ENCODE assay signal across 8 cellular contexts in genomic region chr15:92820233-92821021, GRCh38.
A peak's percentile ranks its signal among the peaks of the same experiment; 100 is the strongest.
DNase-seq lines count a peak whose midpoint lies in the region; ATAC-seq and TF ChIP-seq lines count a peak whose summit lies in the region.

No MANE protein-coding gene starts in this region.

- POLR2A ChIA-PET in BJ (lab: Charles Lee) = interaction anchor here (0.6 to 1.2 kb wide), 2 partner anchors 12 to 49 kb away, joined by 4 to 7 read pairs; no protein-coding TSS in a partner anchor
- POLR2A ChIA-PET in activated CD4-positive, alpha-beta T cell treated with anti-CD3 and anti-CD28 coated beads for 36 hours (lab: Charles Lee) = interaction anchor here (0.6 to 3.6 kb wide), 10 partner anchors 11 to 91 kb away, joined by 3 to 31 read pairs (median 6); partner anchors contain the start of gene CHD2

- H3K36me3 Mint-ChIP-seq in activated CD4-positive, alpha-beta T cell treated with anti-CD3 and anti-CD28 coated beads for 36 hours (ENCODE audit: low read depth) = no peaks in the 10 kb centered on the region

- H3K4me1 Mint-ChIP-seq in activated CD4-positive, alpha-beta T cell treated with anti-CD3 and anti-CD28 coated beads for 36 hours = peaks cover 64% of the 10 kb centered on the region

- H3K27me3 Mint-ChIP-seq in activated CD4-positive, alpha-beta T cell treated with anti-CD3 and anti-CD28 coated beads for 36 hours = no peaks in the 10 kb centered on the region

- DNase-seq in BJ (ENCODE audit: low read depth) (peak; percentile 67), GM19240 (ENCODE audit: insufficient read length, low spot score) (peak; percentile 83), NCI-H510A (lab: John Stamatoyannopoulos, UW) (peak; percentile 89), choroid plexus epithelial cell (ENCODE audit: low read depth) (peak; percentile 94), left colon (peak; percentile 92)
- peak; percentile 92 for DNase-seq in activated CD4-positive, alpha-beta T cell treated with anti-CD3 and anti-CD28 coated beads for 36 hours
- DNase-seq in stimulated activated CD4-positive, alpha-beta T cell treated with anti-CD3 and anti-CD28 coated beads, Interleukin-1b, Interleukin-23, amount 100 ng/mL, for 4 hours (ENCODE audit: low read depth in 2 of 2) = peak; percentile 75 to 77

- intact Hi-C loops in activated CD4-positive, alpha-beta T cell treated with anti-CD3 and anti-CD28 coated beads for 36 hours (cut with DNase I, micrococcal nuclease) = loop anchor here (1.0 kb wide), 4 partner anchors 11 to 84 kb away; no protein-coding TSS in a partner anchor
- intact Hi-C loops in left colon (cut with DNase I, micrococcal nuclease) = no loop called here

- H3K4me3 ChIP-seq in BJ (ENCODE audit: low read depth, low read length) (peak overlapping the region; percentile 34), choroid plexus epithelial cell (ENCODE audit: low read depth, low read length) (peak overlapping the region; percentile 51)

- H3K27ac Mint-ChIP-seq in activated CD4-positive, alpha-beta T cell treated with anti-CD3 and anti-CD28 coated beads for 36 hours = peak overlapping the region; percentile 77

- CTCF ChIA-PET in BJ (lab: Yijun Ruan, JAX) = interaction anchor here (1.4 to 2.1 kb wide), 2 partner anchors 11 to 25 kb away, joined by 3 to 9 read pairs; no protein-coding TSS in a partner anchor
- CTCF ChIA-PET in activated CD4-positive, alpha-beta T cell treated with anti-CD3 and anti-CD28 coated beads for 36 hours (lab: Charles Lee) = interaction anchor here (0.5 to 5.8 kb wide), 10 partner anchors 10 to 98 kb away, joined by 3 to 59 read pairs (median 4); no protein-coding TSS in a partner anchor

- H3K27me3 ChIP-seq in BJ (ENCODE audit: control insufficient read depth, insufficient read depth, low read length) = no peaks in the 10 kb centered on the region

- H3K9me3 Mint-ChIP-seq in activated CD4-positive, alpha-beta T cell treated with anti-CD3 and anti-CD28 coated beads for 36 hours (ENCODE audit: low read depth) = no peaks in the 10 kb centered on the region

- ATAC-seq in HG03442 (IDR thresholded peaks at IDR 0.05; ENCODE audit: unreplicated experiment) (peak; percentile 84), left colon (peak; percentile 85)
- ATAC-seq in activated CD4-positive, alpha-beta T cell treated with anti-CD3 and anti-CD28 coated beads for 36 hours = peak; percentile 63

- no peaks in the 10 kb centered on the region for H3K36me3 ChIP-seq in BJ (ENCODE audit: control insufficient read depth, insufficient read depth, low read length)

- TF ChIP-seq CTCF in BJ (IDR thresholded peaks at IDR 0.05; ENCODE audit: insufficient read depth, low read depth, low read length) (no peak), choroid plexus epithelial cell (conservative IDR thresholded peaks at IDR 0.05; ENCODE audit: low read depth, low read length) (no peak)

- H3K4me3 Mint-ChIP-seq in activated CD4-positive, alpha-beta T cell treated with anti-CD3 and anti-CD28 coated beads for 36 hours = peak overlapping the region; percentile 82

Comparison
In these comparisons a context has a peak if more than half of its experiments do, and no peak if none do; other contexts are left out.
1. Peak in every context shown above with its lines: DNase-seq, ATAC-seq and H3K4me3 ChIP-seq.
2. intact Hi-C loops: an anchor here in activated CD4-positive, alpha-beta T cell treated with anti-CD3 and anti-CD28 coated beads for 36 hours (1.0 kb wide); none called in left colon.